In genomic region chr4:17066241-17066640, GRCh38 we compare ENCODE assay signal across 28 cellular contexts.
A peak's percentile ranks its signal among the peaks of the same experiment; 100 is the strongest.
DNase-seq lines count a peak whose midpoint lies in the region; ATAC-seq, FAIRE-seq and TF ChIP-seq lines count a peak whose summit lies in the region.
"Had no signal": no experiment of that assay in that cellular context is flagged by ENCODE, and none has a peak within 500 bp of the region (broad histone marks: within the 10 kb centered on the region; RNA-seq: fewer than 3 reads in every experiment).

No MANE protein-coding gene starts in this region.

- H3K4me3 ChIP-seq in ACC112 (ENCODE audit: low read depth, low read length): no peak overlapping the region
- no peak overlapping the region for H3K4me3 ChIP-seq in astrocyte (ENCODE audit: insufficient read depth, low read depth, low read length)
- H3K4me3 ChIP-seq: A549, adrenal gland, BLaER1, GM23338, skin epidermis, transverse colon had no signal

- H3K27me3 Mint-ChIP-seq in HFFc6 (ENCODE audit: insufficient read depth): no peaks in the 10 kb centered on the region; the same call in 1 of the 2 replicates
- no peaks in the 10 kb centered on the region for H3K27me3 Mint-ChIP-seq in astrocyte (ENCODE audit: low read depth, unreplicated experiment)
- H3K27me3 Mint-ChIP-seq: activated CD4-positive, alpha-beta T cell treated with anti-CD3 and anti-CD28 coated beads, Interleukin-2, amount 10 ng/mL, durations not matched to agents 7 days and 5 days had no signal

- H3K9me3 Mint-ChIP-seq in HFFc6 (no peaks in the 10 kb centered on the region), astrocyte (ENCODE audit: unreplicated experiment) (peaks cover 2% of the 10 kb centered on the region)
- H3K9me3 Mint-ChIP-seq: activated CD4-positive, alpha-beta T cell treated with anti-CD3 and anti-CD28 coated beads, Interleukin-2, amount 10 ng/mL, durations not matched to agents 7 days and 5 days; GM23338 had no signal

- FAIRE-seq in astrocyte (lab: Jason Lieb, UNC): peak; percentile 9
- FAIRE-seq: A549, GM18507, islet of Langerhans had no signal

- peak; percentile 11 for ATAC-seq in foreskin keratinocyte
- ATAC-seq in GM21825 (IDR thresholded peaks at IDR 0.05; ENCODE audit: unreplicated experiment): no peak
- ATAC-seq: GM23338; naive thymus-derived CD8-positive, alpha-beta T cell; Right ventricle myocardium inferior; WTC11 had no signal

- H3K9ac ChIP-seq in astrocyte (ENCODE audit: low read length): peak overlapping the region; percentile 48
- H3K9ac ChIP-seq: BLaER1 had no signal

- no peaks in the 10 kb centered on the region for H3K36me3 ChIP-seq in ACC112 (ENCODE audit: insufficient read depth, low read length)
- H3K36me3 ChIP-seq in astrocyte (ENCODE audit: insufficient read depth, low read length): no peaks in the 10 kb centered on the region
- H3K36me3 ChIP-seq: adrenal gland, BLaER1, transverse colon had no signal

- H3K4me3 Mint-ChIP-seq in HFFc6: peak overlapping the region; percentile 40
- H3K4me3 Mint-ChIP-seq in astrocyte (ENCODE audit: unreplicated experiment): no peak overlapping the region
- H3K4me3 Mint-ChIP-seq: activated CD4-positive, alpha-beta T cell treated with anti-CD3 and anti-CD28 coated beads, Interleukin-2, amount 10 ng/mL, durations not matched to agents 7 days and 5 days; GM23338; naive thymus-derived CD8-positive, alpha-beta T cell; WTC11 had no signal

- H4K20me1 ChIP-seq in astrocyte (ENCODE audit: insufficient read depth, low read length): no peaks in the 10 kb centered on the region
- H4K20me1 ChIP-seq: BLaER1 had no signal

- peak overlapping the region; percentile 86 for H3K27ac Mint-ChIP-seq in HFFc6
- H3K27ac Mint-ChIP-seq in astrocyte (ENCODE audit: unreplicated experiment): peak overlapping the region; percentile 75
- H3K27ac Mint-ChIP-seq: activated CD4-positive, alpha-beta T cell treated with anti-CD3 and anti-CD28 coated beads, Interleukin-2, amount 10 ng/mL, durations not matched to agents 7 days and 5 days; GM23338; naive thymus-derived CD8-positive, alpha-beta T cell; WTC11 had no signal

- no peak for TF ChIP-seq CTCF in HFFc6 (IDR thresholded peaks at IDR 0.05)
- no peak for TF ChIP-seq CTCF in astrocyte (IDR thresholded peaks at IDR 0.05; ENCODE audit: insufficient read depth, low read depth, low read length)
- no peak for TF ChIP-seq CTCF in foreskin keratinocyte (conservative IDR thresholded peaks at IDR 0.05)

- DNase-seq in HFFc6 (peak; percentile 63), astrocyte (ENCODE audit: low read depth) (peak; percentile 32), foreskin keratinocyte (peak in 1 of 2 donors; percentile 15), nucleus accumbens (lab: John Stamatoyannopoulos, UW) (no peak), cerebellum (ENCODE audit: low spot score) (no peak), NCI-H1436 treated with DMSO at 0.1 percent for 48 hours (lab: John Stamatoyannopoulos, UW) (no peak)
- DNase-seq: activated CD4-positive, alpha-beta T cell treated with anti-CD3 and anti-CD28 coated beads, Interleukin-2, amount 10 ng/mL, durations not matched to agents 7 days and 5 days; activated naive CD4-positive, alpha-beta T cell; activated T-cell treated with anti-CD3 and anti-CD28 coated beads, Interleukin-2, amount 50 U/mL, for 48 hours; COR-L47; DMS53; Karpas-422; naive thymus-derived CD8-positive, alpha-beta T cell; NCI-H510A; stimulated activated CD4-positive, alpha-beta T cell treated with anti-CD3 and anti-CD28 coated beads, Interleukin-1b, Interleukin-23, amount 100 ng/mL, for 48 hours; stimulated activated CD8-positive, alpha-beta memory T cell treated with anti-CD3 and anti-CD28 coated beads, Interleukin-4, amount 100 ng/mL, for 48 hours; transverse colon had no signal

- H3K27me3 ChIP-seq in ACC112 (ENCODE audit: insufficient read depth, low read length): no peaks in the 10 kb centered on the region
- H3K27me3 ChIP-seq in astrocyte (ENCODE audit: insufficient read depth, low read length): no peaks in the 10 kb centered on the region
- H3K27me3 ChIP-seq in foreskin keratinocyte: no peaks in the 10 kb centered on the region
- H3K27me3 ChIP-seq: adrenal gland, BLaER1, transverse colon had no signal

- H3K4me1 Mint-ChIP-seq in HFFc6 (ENCODE audit: low read depth) (peaks cover 7% of the 10 kb centered on the region), astrocyte (ENCODE audit: low read depth, unreplicated experiment) (peaks cover 17% of the 10 kb centered on the region)
- H3K4me1 Mint-ChIP-seq: activated CD4-positive, alpha-beta T cell treated with anti-CD3 and anti-CD28 coated beads, Interleukin-2, amount 10 ng/mL, durations not matched to agents 7 days and 5 days; GM23338; naive thymus-derived CD8-positive, alpha-beta T cell had no signal

- H3K36me3 Mint-ChIP-seq in HFFc6 (ENCODE audit: low read depth): peaks cover 5% of the 10 kb centered on the region; the same call in 1 of the 2 replicates
- no peaks in the 10 kb centered on the region for H3K36me3 Mint-ChIP-seq in astrocyte (ENCODE audit: low read depth, unreplicated experiment)
- H3K36me3 Mint-ChIP-seq: naive thymus-derived CD8-positive, alpha-beta T cell; WTC11 had no signal

- H3K4me1 ChIP-seq in ACC112 (ENCODE audit: control insufficient read depth, insufficient read depth, low read length, unreplicated experiment) (peaks cover 49% of the 10 kb centered on the region), astrocyte (ENCODE audit: insufficient read depth, low read length) (peaks cover 35% of the 10 kb centered on the region), foreskin keratinocyte (peaks cover 20% of the 10 kb centered on the region)
- H3K4me1 ChIP-seq: adrenal gland, BLaER1 had no signal

- H3K79me2 ChIP-seq in ACC112 (ENCODE audit: control insufficient read depth, insufficient read depth, low read length, unreplicated experiment) (no peaks in the 10 kb centered on the region), astrocyte (ENCODE audit: insufficient read depth, low read length) (no peaks in the 10 kb centered on the region)

- H2AFZ ChIP-seq in ACC112 (ENCODE audit: low read length, unreplicated experiment): peak overlapping the region; percentile 67
- no peak overlapping the region for H2AFZ ChIP-seq in astrocyte (ENCODE audit: low read depth, low read length)
- H2AFZ ChIP-seq: GM23338 had no signal

- no peaks in the 10 kb centered on the region for H3K9me3 ChIP-seq in astrocyte (ENCODE audit: insufficient read depth, low read depth, low read length)
- H3K9me3 ChIP-seq: A549, adrenal gland, BLaER1, transverse colon had no signal

- peak overlapping the region; percentile 24 for H3K4me2 ChIP-seq in astrocyte (ENCODE audit: low read length)
- H3K4me2 ChIP-seq: BLaER1, GM23338 had no signal

- H3K27ac ChIP-seq in ACC112 (ENCODE audit: low read depth, low read length) (peak overlapping the region; percentile 81), astrocyte (ENCODE audit: low read depth, low read length) (peak overlapping the region; percentile 78), foreskin keratinocyte (no peak overlapping the region)
- H3K27ac ChIP-seq: A549, adrenal gland, BLaER1, skin epidermis, transverse colon had no signal

Comparison
In these comparisons a context has a peak if more than half of its experiments do, and no peak if none do; other contexts are left out.
1. DNase-seq: peak in HFFc6 (single experiment) and astrocyte (single experiment); none in nucleus accumbens (0 of 56), cerebellum (single experiment) and NCI-H1436 treated with DMSO at 0.1 percent for 48 hours (single experiment).